Comparison of ENCODE assay signal across 8 cellular contexts in the genomic region with DNA sequence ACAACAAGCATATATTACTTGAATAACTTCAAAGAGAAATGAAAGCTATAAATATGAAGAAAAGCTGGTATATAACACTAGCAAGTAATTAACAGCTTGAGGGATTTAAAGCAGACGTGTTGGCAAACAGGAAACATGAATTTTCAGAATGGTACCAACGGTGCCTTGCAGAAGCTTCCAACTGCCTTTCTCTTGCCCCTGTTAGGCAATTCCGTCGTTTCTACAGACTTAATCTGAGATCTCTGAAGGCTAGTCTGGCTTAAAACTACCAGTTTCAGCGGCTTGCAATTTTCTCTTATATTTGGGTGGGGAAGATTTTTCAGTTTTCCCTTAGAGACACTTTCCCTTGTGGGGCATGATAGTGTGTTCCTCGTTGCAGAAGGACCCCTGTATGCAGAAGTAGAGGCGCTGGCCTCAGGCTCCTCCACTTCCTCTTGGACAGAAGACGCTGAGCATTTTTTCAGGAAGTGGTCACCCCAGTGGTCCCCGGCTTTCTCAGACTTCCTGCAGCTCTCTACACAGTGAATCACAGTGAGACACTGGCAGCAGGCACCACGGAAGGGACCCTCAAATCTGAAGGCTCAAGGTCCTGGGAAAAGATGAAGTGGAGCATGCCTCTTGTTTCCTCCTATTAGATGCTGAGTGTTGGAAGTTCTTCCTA. TPM values are rescaled to one million over a fixed set of nuclear protein-coding genes. Genes with fewer than 3 reads are reported as not detected.
DNase-seq lines count a peak whose midpoint lies in the region; ATAC-seq, FAIRE-seq and TF ChIP-seq lines count a peak whose summit lies in the region.

No MANE protein-coding gene starts in this region.

- H3K9me2 ChIP-seq in SU-DHL-6 (replicated peaks; ENCODE audit: insufficient read depth, low read length) = no peaks in the 10 kb centered on the region

- H3K4me3 Mint-ChIP-seq in naive thymus-derived CD8-positive, alpha-beta T cell = peak overlapping the region in 7 of 10 donors; percentile 24 to 57 (median 50)
- no peak overlapping the region for H3K4me3 Mint-ChIP-seq in MCF 10A (ENCODE audit: unreplicated experiment)

- ATAC-seq in GM18498 (IDR thresholded peaks at IDR 0.05; ENCODE audit: unreplicated experiment) (peak; percentile 72), HG02981 (IDR thresholded peaks at IDR 0.05; ENCODE audit: unreplicated experiment) (peak; percentile 61)
- ATAC-seq in naive thymus-derived CD8-positive, alpha-beta T cell = peak in 1 of 2 donors; percentile 52

- BruUV-seq in MCF 10A (replicated peaks; lab: Mats Ljungman, UMichigan) = no TSS peak

- TF ChIP-seq CTCF in SU-DHL-6 (IDR thresholded peaks at IDR 0.05; ENCODE audit: insufficient read depth, low read length, poor library complexity, severe bottlenecking) = no peak
- no peak for TF ChIP-seq CTCF in MCF 10A (IDR thresholded peaks at IDR 0.05; ENCODE audit: unreplicated experiment)

- H3K27me3 ChIP-seq in SU-DHL-6 (ENCODE audit: low read length) = no peaks in the 10 kb centered on the region

- TF ChIP-seq POLR2A in H54 (IDR thresholded peaks at IDR 0.05; ENCODE audit: low read depth, low read length) = no peak

- H3K4me1 Mint-ChIP-seq in naive thymus-derived CD8-positive, alpha-beta T cell = peaks cover 3 to 26% (median 21%) of the 10 kb centered on the region in 4 donors
- H3K4me1 Mint-ChIP-seq in MCF 10A (ENCODE audit: insufficient read depth, unreplicated experiment) = peaks cover 6% of the 10 kb centered on the region

- peaks cover 0 to 2% (median 0%) of the 10 kb centered on the region in 5 donors for H3K27me3 Mint-ChIP-seq in naive thymus-derived CD8-positive, alpha-beta T cell
- H3K27me3 Mint-ChIP-seq in MCF 10A (ENCODE audit: insufficient read depth, unreplicated experiment) = no peaks in the 10 kb centered on the region

- peak in 4 of 10 donors; percentile 5 to 8 (median 6) for DNase-seq in naive thymus-derived CD8-positive, alpha-beta T cell
- no peak for DNase-seq in H54 (ENCODE audit: insufficient read length, low spot score)
- no peak for DNase-seq in G401 (ENCODE audit: low spot score)
- no peak for DNase-seq in NCI-H69 (lab: John Stamatoyannopoulos, UW)
- no peak for DNase-seq in MCF 10A (ENCODE audit: unreplicated experiment)

- in situ Hi-C loops in G401 (cut with HindIII; ENCODE audit: low sequenced_read_pairs) = no loop called here

- peaks cover 0 to 8% (median 0%) of the 10 kb centered on the region in 3 donors for H3K36me3 Mint-ChIP-seq in naive thymus-derived CD8-positive, alpha-beta T cell
- peaks cover 10% of the 10 kb centered on the region for H3K36me3 Mint-ChIP-seq in MCF 10A (ENCODE audit: insufficient read depth, unreplicated experiment)

- H3K27ac Mint-ChIP-seq in naive thymus-derived CD8-positive, alpha-beta T cell = peak overlapping the region in 3 of 10 donors; percentile 37 to 50 (median 41)
- H3K27ac Mint-ChIP-seq in MCF 10A (ENCODE audit: low read depth, unreplicated experiment) = no peak overlapping the region

- no peak for FAIRE-seq in H54 (lab: Jason Lieb, UNC)

- no peaks in the 10 kb centered on the region for H3K36me3 ChIP-seq in SU-DHL-6 (ENCODE audit: low read length)

- no peaks in the 10 kb centered on the region for H3K79me2 ChIP-seq in SU-DHL-6 (ENCODE audit: insufficient read depth, low read length)

- no peak overlapping the region for H3K9ac ChIP-seq in SU-DHL-6 (ENCODE audit: low read length)

- no peak overlapping the region for H3K27ac ChIP-seq in SU-DHL-6 (ENCODE audit: low read depth, low read length)

- H2AFZ ChIP-seq in SU-DHL-6 (ENCODE audit: low read depth, low read length, severe bottlenecking) = peak overlapping the region; percentile 79

- no peaks in the 10 kb centered on the region for H3K9me3 ChIP-seq in SU-DHL-6 (ENCODE audit: insufficient read depth, low read length)

- no peak overlapping the region for H3K4me3 ChIP-seq in SU-DHL-6 (ENCODE audit: insufficient read depth, low read length, poor library complexity, severe bottlenecking)

- no peaks in the 10 kb centered on the region for H4K20me1 ChIP-seq in SU-DHL-6 (ENCODE audit: low read depth, low read length)

- peak overlapping the region; percentile 18 for H3K4me2 ChIP-seq in SU-DHL-6 (ENCODE audit: low read depth, low read length, poor library complexity, severe bottlenecking)

- POLR2A ChIA-PET in naive thymus-derived CD8-positive, alpha-beta T cell (lab: Charles Lee) = no interaction called here
- POLR2A ChIA-PET in MCF 10A (lab: Yijun Ruan, JAX) = no interaction called here

- intact Hi-C loops in MCF 10A (cut with micrococcal nuclease) = no loop called here

- H3K9me3 Mint-ChIP-seq in naive thymus-derived CD8-positive, alpha-beta T cell = peaks cover 0 to 8% (median 0%) of the 10 kb centered on the region in 9 donors
- no peaks in the 10 kb centered on the region for H3K9me3 Mint-ChIP-seq in MCF 10A (ENCODE audit: unreplicated experiment)

- no peaks in the 10 kb centered on the region for H3F3A ChIP-seq in SU-DHL-6 (ENCODE audit: insufficient read depth)

- CTCF ChIA-PET in MCF 10A (lab: Yijun Ruan, JAX) = interaction anchor here (1.2 kb wide), 1 partner anchor 33 kb away, joined by 3 read pairs; no protein-coding TSS in a partner anchor

RNA-seq across cellular contexts. Expression of gene SLC16A14, which starts 56.2 kb away (rescaled TPM):
- 1 to 10 TPM in 1 of 2 experiments, under 1 TPM in 1; 0.60 to 1.6 TPM for total RNA-seq in naive thymus-derived CD8-positive, alpha-beta T cell
- under 1 TPM in 2 of 3 donors, not detected in 1; 0.16 to 0.25 TPM for polyA plus RNA-seq in naive thymus-derived CD8-positive, alpha-beta T cell
- 8.5 and 9.4 TPM in 2 replicates for total RNA-seq in G401 (2014; rRNA removed; shearing (Covaris generic))
- 0.56 and 1.8 TPM in 2 replicates for total RNA-seq in MCF 10A (2022)
